Comparison of ENCODE assay signal across 8 cellular contexts in genomic region chr11:32297629-32298028, GRCh38.
DNase-seq lines count a peak whose midpoint lies in the region; ATAC-seq and TF ChIP-seq lines count a peak whose summit lies in the region.

No MANE protein-coding gene starts in this region.

- peaks cover 2% of the 10 kb centered on the region for H3K4me1 Mint-ChIP-seq in CD14-positive monocyte

- peak; percentile 24 for TF ChIP-seq CTCF in CD14-positive monocyte (IDR thresholded peaks at IDR 0.05)
- TF ChIP-seq CTCF in epithelial cell of esophagus (IDR thresholded peaks at IDR 0.05; ENCODE audit: insufficient read depth, low read depth, low read length, missing control alignments), result peak; percentile 29

- peaks cover 2 to 13% (median 3%) of the 10 kb centered on the region in 7 donors for H3K9me3 Mint-ChIP-seq in CD14-positive monocyte

- H3K27ac Mint-ChIP-seq in CD14-positive monocyte, result no peak overlapping the region

- peaks cover 0 to 4% (median 2%) of the 10 kb centered on the region in 3 donors for H3K27me3 Mint-ChIP-seq in CD14-positive monocyte (ENCODE audit: low read depth in 3 of 3)

- DNase-seq in CD14-positive monocyte (ENCODE audit: low spot score) (no peak), H4 (ENCODE audit: low spot score) (peak; percentile 59), NCI-H82 (lab: John Stamatoyannopoulos, UW) (peak; percentile 75), epithelial cell of esophagus (ENCODE audit: low read depth) (peak; percentile 44), superior temporal gyrus (ENCODE audit: extremely low spot score) (peak; percentile 93), SIG-M5 (lab: John Stamatoyannopoulos, UW) (no peak)
- DNase-seq in central memory CD4-positive, alpha-beta T cell, result no peak

- H3K4me3 ChIP-seq in epithelial cell of esophagus (ENCODE audit: low read length), result no peak overlapping the region

- intact Hi-C loops in CD14-positive monocyte (cut with micrococcal nuclease), result no loop called here

- no peak for ATAC-seq in HG03139 (IDR thresholded peaks at IDR 0.05; ENCODE audit: unreplicated experiment)

- H3K36me3 Mint-ChIP-seq in CD14-positive monocyte, result no peaks in the 10 kb centered on the region

- no peak overlapping the region for H3K4me3 Mint-ChIP-seq in CD14-positive monocyte

Comparison
In these comparisons a context has a peak if more than half of its experiments do, and no peak if none do; other contexts are left out.
1. DNase-seq: peak in H4 (single experiment), NCI-H82 (single experiment), epithelial cell of esophagus (single experiment) and superior temporal gyrus (single experiment); none in CD14-positive monocyte (single experiment), central memory CD4-positive, alpha-beta T cell (single experiment) and SIG-M5 (single experiment).